ENCODE assay signal across 9 cellular contexts in the genomic region with DNA sequence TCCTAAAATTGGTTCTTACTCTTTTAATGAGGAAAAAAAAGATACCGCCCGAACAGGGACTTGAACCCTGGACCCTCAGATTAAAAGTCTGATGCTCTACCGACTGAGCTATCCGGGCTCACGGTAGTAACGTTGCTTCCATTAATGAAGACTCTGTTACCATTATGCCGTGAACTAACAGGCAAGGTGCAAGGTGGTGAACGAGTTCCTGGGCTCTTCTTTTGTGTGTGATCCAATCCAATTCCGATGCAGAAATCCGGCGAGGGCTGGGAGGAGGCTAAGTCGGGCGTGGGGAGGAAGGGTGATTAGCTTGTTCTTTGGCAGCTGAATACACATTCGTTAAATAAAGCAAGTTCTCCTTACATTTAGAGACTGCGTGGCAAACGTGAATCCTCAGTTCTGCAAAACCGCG. TPM values are rescaled to one million over a fixed set of nuclear protein-coding genes. Genes with fewer than 3 reads are reported as not detected.
DNase-seq lines count a peak whose midpoint lies in the region; ATAC-seq, FAIRE-seq and TF ChIP-seq lines count a peak whose summit lies in the region.
"Had no signal": no experiment of that assay in that cellular context is flagged by ENCODE, and none has a peak within 500 bp of the region (broad histone marks: within the 10 kb centered on the region; RNA-seq: fewer than 3 reads in every experiment).

No MANE protein-coding gene starts in this region.

- intact Hi-C loops in CD4-positive, alpha-beta T cell (cut with DNase I, micrococcal nuclease): loop anchor here (1.0 to 10.0 kb wide), 4 partner anchors 10 to 255 kb away; a partner anchor contains a TSS

- FAIRE-seq in RCC 7860 (lab: Jason Lieb, UNC): no peak
- FAIRE-seq in frontal cortex (lab: Jason Lieb, UNC): no peak

- in situ Hi-C loops in KBM-7 (cut with MboI; ENCODE audit: low pct_unique_long_range_greater_than_20kb, low sequenced_read_pairs): no loop called here

- peak overlapping the region; percentile 92 for H3K27ac Mint-ChIP-seq in CD4-positive, alpha-beta T cell

- H3K27ac ChIP-seq in CD4-positive, alpha-beta T cell (ENCODE audit: low read depth, low read length): peak overlapping the region; percentile 73
- H3K27ac ChIP-seq in neutrophil (peak overlapping the region; percentile 37), thymus (ENCODE audit: low read depth) (peak overlapping the region; percentile 95)

- peaks cover 56% of the 10 kb centered on the region for H3K4me1 Mint-ChIP-seq in CD4-positive, alpha-beta T cell (ENCODE audit: low read depth)

- WGBS in thymus: under 1% methylated on average over 18 of the region's 18 CpGs

- H3K4me3 Mint-ChIP-seq in CD4-positive, alpha-beta T cell: peak overlapping the region; percentile 97

- H3K9me3 ChIP-seq in CD4-positive, alpha-beta T cell (ENCODE audit: control insufficient read depth, low read length): no peaks in the 10 kb centered on the region
- H3K9me3 ChIP-seq in neutrophil: no peaks in the 10 kb centered on the region
- H3K9me3 ChIP-seq in thymus (ENCODE audit: control insufficient read depth): no peaks in the 10 kb centered on the region

- H3K36me3 ChIP-seq in neutrophil (no peaks in the 10 kb centered on the region), thymus (ENCODE audit: control insufficient read depth, insufficient read depth) (no peaks in the 10 kb centered on the region)

- H3K36me3 Mint-ChIP-seq in CD4-positive, alpha-beta T cell (ENCODE audit: low read depth): peaks cover 17% of the 10 kb centered on the region

- CTCF ChIA-PET in CD4-positive, alpha-beta T cell (lab: Charles Lee): interaction anchor here (2.2 to 3.5 kb wide), 2 partner anchors 10 to 23 kb away, joined by 5 to 19 read pairs; no protein-coding TSS in a partner anchor

- TF ChIP-seq CTCF in CD4-positive, alpha-beta T cell (IDR thresholded peaks at IDR 0.05): no peak
- no peak for TF ChIP-seq CTCF in neutrophil (IDR thresholded peaks at IDR 0.05)

- peak; percentile 53 for ATAC-seq in CD4-positive, alpha-beta T cell (ENCODE audit: poor library complexity)
- peak; percentile 30 for ATAC-seq in GM21515 (IDR thresholded peaks at IDR 0.05; ENCODE audit: unreplicated experiment)

- no peaks in the 10 kb centered on the region for H3K27me3 ChIP-seq in CD4-positive, alpha-beta T cell (ENCODE audit: control insufficient read depth, insufficient read depth, low read length)
- H3K27me3 ChIP-seq in neutrophil (peaks cover 54% of the 10 kb centered on the region), thymus (ENCODE audit: control insufficient read depth, insufficient read depth) (peaks cover 21% of the 10 kb centered on the region)

- POLR2A ChIA-PET in CD4-positive, alpha-beta T cell (lab: Charles Lee): interaction anchor here (0.9 to 4.6 kb wide), 8 partner anchors 10 to 109 kb away, joined by 3 to 79 read pairs (median 5); a partner anchor contains a TSS

- peaks cover 44 to 49% of the 10 kb centered on the region in 2 experiments for H3K4me1 ChIP-seq in neutrophil (ENCODE audit: control insufficient read depth in 1 of 2, insufficient read depth in 1 of 2, low read depth in 1 of 2, low read length in 1 of 2)
- H3K4me1 ChIP-seq in thymus (ENCODE audit: control insufficient read depth, insufficient read depth, low read length): peaks cover 4% of the 10 kb centered on the region

- peaks cover 10% of the 10 kb centered on the region for H3K27me3 Mint-ChIP-seq in CD4-positive, alpha-beta T cell

- H3K9me3 Mint-ChIP-seq in CD4-positive, alpha-beta T cell: no peaks in the 10 kb centered on the region

- DNase-seq in CD4-positive, alpha-beta T cell: peak in 9 of 10 experiments; percentile 36 to 75 (median 63)
- DNase-seq in KBM-7 (peak; percentile 84), RCC 7860 (ENCODE audit: low spot score) (peak; percentile 79), frontal cortex (ENCODE audit: low spot score in 2 of 2) (peak; percentile 55 to 61)
- peak; percentile 62 for DNase-seq in activated gamma-delta T cell treated with anti-CD3 and anti-CD28 coated beads, Interleukin-2, amount 50 U/mL, for 16 hours (ENCODE audit: low read depth)

- peak overlapping the region; percentile 70 to 84 for H3K4me3 ChIP-seq in neutrophil (ENCODE audit: low read depth in 1 of 2, low read length in 1 of 2)
- peak overlapping the region; percentile 68 for H3K4me3 ChIP-seq in thymus (ENCODE audit: low read length)

RNA-seq across cellular contexts. Expression of a gene that starts 49.0 kb away (rescaled TPM):
- not detected for total RNA-seq in CD4-positive, alpha-beta T cell
- total RNA-seq in frontal cortex: not detected
- 0.02 TPM for polyA plus RNA-seq in thymus
- total RNA-seq: T-helper 1 cell treated with Interleukin-12 subunit alpha and Interleukin-12 subunit beta and Interleukin-4 antibody, amounts not matched to agents 30 ng/mL and 1 ng/mL, for 36 hours had no signal

RNA-seq across cellular contexts. Expression of a gene that starts 55.3 kb away (rescaled TPM):
- 10 to 100 TPM; 54.9 to 58.2 TPM for total RNA-seq in CD4-positive, alpha-beta T cell
- 33.8 TPM for total RNA-seq in frontal cortex
- polyA plus RNA-seq in thymus: 21.5 TPM

RNA-seq across cellular contexts. Expression of a gene that starts 56.9 kb away (rescaled TPM):
- not detected for total RNA-seq in CD4-positive, alpha-beta T cell
- not detected for total RNA-seq in frontal cortex
- polyA plus RNA-seq in thymus: not detected
- total RNA-seq: T-helper 1 cell treated with Interleukin-12 subunit alpha and Interleukin-12 subunit beta and Interleukin-4 antibody, amounts not matched to agents 30 ng/mL and 1 ng/mL, for 36 hours had no signal

Comparison
In these comparisons a context has a peak if more than half of its experiments do, and no peak if none do; other contexts are left out.
1. Peak in every context shown above with its lines: DNase-seq, ATAC-seq, H3K4me3 ChIP-seq and H3K27ac ChIP-seq.
2. H3K27ac ChIP-seq: peak in every context shown above with its lines; median percentile 95 in thymus; 73 in CD4-positive, alpha-beta T cell; 37 in neutrophil.